ENCODE assay signal across 8 cellular contexts in the genomic region with DNA sequence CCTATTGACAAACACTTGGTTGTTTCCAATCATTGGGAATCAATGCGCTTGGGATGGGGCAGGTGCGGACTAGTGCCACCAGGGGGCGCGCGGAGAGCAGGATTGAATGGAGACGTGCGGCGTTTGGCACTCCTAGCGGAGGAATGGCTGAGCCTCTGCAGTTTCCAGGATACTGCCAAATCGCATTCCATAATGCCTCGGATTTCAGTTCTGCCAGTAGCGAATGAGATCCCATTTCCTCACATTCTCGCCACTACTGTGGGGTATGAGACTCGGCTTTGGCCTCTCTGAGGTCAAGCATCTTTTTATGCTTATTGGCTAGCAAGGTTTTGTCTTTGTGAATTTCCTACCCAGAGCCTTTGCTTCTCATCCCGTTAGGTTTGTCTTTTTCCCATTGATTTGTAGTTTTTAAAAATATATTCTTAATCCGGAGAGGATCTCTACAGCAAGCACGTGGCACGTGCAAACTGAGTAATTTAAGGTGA. TPM values are rescaled to one million over a fixed set of nuclear protein-coding genes. Genes with fewer than 3 reads are reported as not detected.
DNase-seq lines count a peak whose midpoint lies in the region; ATAC-seq and TF ChIP-seq lines count a peak whose summit lies in the region.

No MANE protein-coding gene starts in this region.

- no peak overlapping the region for H3K9ac ChIP-seq in adipocyte (ENCODE audit: low read length)

- H3K9me3 ChIP-seq in adipocyte (ENCODE audit: control insufficient read depth, low read length) (no peaks in the 10 kb centered on the region), heart left ventricle (no peaks in the 10 kb centered on the region)

- H3K27me3 ChIP-seq in adipocyte (replicated peaks; ENCODE audit: control insufficient read depth, insufficient read depth, low read length) (no peaks in the 10 kb centered on the region), heart left ventricle (no peaks in the 10 kb centered on the region)

- H3K4me1 ChIP-seq in adipocyte (ENCODE audit: control insufficient read depth, insufficient read depth, low read length) (no peaks in the 10 kb centered on the region), heart left ventricle (peaks cover 0 to 5% (median 0%) of the 10 kb centered on the region in 12 donors)

- H3K4me3 ChIP-seq in adipocyte (ENCODE audit: low read length) (no peak overlapping the region), heart left ventricle (no peak overlapping the region)

- H3K36me3 ChIP-seq in adipocyte (ENCODE audit: control insufficient read depth, insufficient read depth, low read length, severe bottlenecking) (no peaks in the 10 kb centered on the region), heart left ventricle (no peaks in the 10 kb centered on the region)

- ATAC-seq in GM19438 (IDR thresholded peaks at IDR 0.05; ENCODE audit: low read depth, unreplicated experiment) (peak; percentile 97), heart left ventricle (peak; percentile 88 to 93 (median 88))

- 17 to 30% (median 24%) methylated on average over 18 of the region's 18 CpGs for WGBS in heart left ventricle, 4 donors

- TF ChIP-seq POLR2A in heart left ventricle (IDR thresholded peaks at IDR 0.05): no peak

- TF ChIP-seq CTCF in C4-2B (conservative IDR thresholded peaks at IDR 0.05) (peak; percentile 85), heart left ventricle (IDR thresholded peaks at IDR 0.05) (peak; percentile 81 to 96 (median 90))

- DNase-seq in LoVo (ENCODE audit: low spot score) (peak; percentile 54), SW480 (ENCODE audit: low spot score) (peak; percentile 72), adipocyte (ENCODE audit: low read depth) (peak; percentile 90), heart left ventricle (peak; percentile 77 to 90 (median 82)), retina (peak; percentile 44), NCI-H774 (lab: John Stamatoyannopoulos, UW) (no peak)

- intact Hi-C loops in heart left ventricle (cut with DNase I): loop anchor here (1.0 to 10.0 kb wide), 7 partner anchors 109 to 124 kb away; no protein-coding TSS in a partner anchor

- H3K27ac ChIP-seq in C4-2B (no peak overlapping the region), heart left ventricle (no peak overlapping the region)

RNA-seq across cellular contexts. Expression of a gene that starts 28.7 kb away (rescaled TPM):
- not detected for total RNA-seq in heart left ventricle
- not detected for polyA plus RNA-seq in heart left ventricle
